ENCODE assay signal across 8 cellular contexts in genomic region chrX:37846934-37847732, GRCh38. TPM values are rescaled to one million over a fixed set of nuclear protein-coding genes. Genes with fewer than 3 reads are reported as not detected.
DNase-seq lines count a peak whose midpoint lies in the region; ATAC-seq lines count a peak whose summit lies in the region.

DYNLT3 (minus strand) TSS chrX:37847571; CDS start chrX:37847510, 61 bp downstream.

- no peaks in the 10 kb centered on the region for H3K27me3 ChIP-seq in ACC112 (ENCODE audit: insufficient read depth, low read length)
- H3K27me3 ChIP-seq in layer of hippocampus (ENCODE audit: control insufficient read depth, insufficient read depth, low read length) = no peaks in the 10 kb centered on the region

- peaks cover 8% of the 10 kb centered on the region for H3K36me3 Mint-ChIP-seq in activated CD4-positive, alpha-beta T cell treated with anti-CD3 and anti-CD28 coated beads, Interleukin-2, amount 10 ng/mL, durations not matched to agents 24 days and 14 days (ENCODE audit: low read depth)

- ATAC-seq in GM18870 (IDR thresholded peaks at IDR 0.05; ENCODE audit: unreplicated experiment) = peak; percentile 91
- ATAC-seq in HG03108 (IDR thresholded peaks at IDR 0.05; ENCODE audit: unreplicated experiment) = peak; percentile 99

- intact Hi-C loops in activated CD4-positive, alpha-beta T cell treated with anti-CD3 and anti-CD28 coated beads, Interleukin-2, amount 10 ng/mL, durations not matched to agents 24 days and 14 days (cut with micrococcal nuclease) = loop anchor here (1.0 to 5.0 kb wide), 2 partner anchors 101 to 130 kb away; no protein-coding TSS in a partner anchor

- H3K4me1 Mint-ChIP-seq in activated CD4-positive, alpha-beta T cell treated with anti-CD3 and anti-CD28 coated beads, Interleukin-2, amount 10 ng/mL, durations not matched to agents 24 days and 14 days = peaks cover 13% of the 10 kb centered on the region

- H3K4me3 ChIP-seq in ACC112 (ENCODE audit: low read depth, low read length) = peak within 1 kb of the TSS; percentile 82

- H3K27ac Mint-ChIP-seq in activated CD4-positive, alpha-beta T cell treated with anti-CD3 and anti-CD28 coated beads, Interleukin-2, amount 10 ng/mL, durations not matched to agents 24 days and 14 days = peak within 1 kb of the TSS; percentile 90

- DNase-seq in NCI-H345 treated with DMSO at 0.1 percent for 48 hours (lab: John Stamatoyannopoulos, UW; ENCODE audit: unreplicated experiment) (peak; percentile 86), cortex of kidney (lab: John Stamatoyannopoulos, UW) (peak; percentile 4)
- DNase-seq in activated CD4-positive, alpha-beta T cell treated with anti-CD3 and anti-CD28 coated beads, Interleukin-2, amount 10 ng/mL, durations not matched to agents 24 days and 14 days = peak; percentile 93
- peak; percentile 75 for DNase-seq in stimulated activated CD4-positive, alpha-beta T cell treated with anti-CD3 and anti-CD28 coated beads, Interleukin-1b, Interleukin-23, amount 100 ng/mL, for 48 hours

- H3K27ac ChIP-seq in ACC112 (ENCODE audit: low read depth, low read length) (peak within 1 kb of the TSS; percentile 55), layer of hippocampus (ENCODE audit: low read depth, low read length) (peak within 1 kb of the TSS; percentile 59)

- H3K4me3 Mint-ChIP-seq in activated CD4-positive, alpha-beta T cell treated with anti-CD3 and anti-CD28 coated beads, Interleukin-2, amount 10 ng/mL, durations not matched to agents 24 days and 14 days = peak within 1 kb of the TSS; percentile 79

- H2AFZ ChIP-seq in ACC112 (ENCODE audit: low read length, unreplicated experiment) = peak within 1 kb of the TSS; percentile 91

- H3K4me1 ChIP-seq in ACC112 (ENCODE audit: control insufficient read depth, insufficient read depth, low read length, unreplicated experiment) = peaks cover 7% of the 10 kb centered on the region

- no peaks in the 10 kb centered on the region for H3K27me3 Mint-ChIP-seq in activated CD4-positive, alpha-beta T cell treated with anti-CD3 and anti-CD28 coated beads, Interleukin-2, amount 10 ng/mL, durations not matched to agents 24 days and 14 days

- H3K36me3 ChIP-seq in ACC112 (ENCODE audit: insufficient read depth, low read length) = no peaks in the 10 kb centered on the region

- H3K9me3 Mint-ChIP-seq in activated CD4-positive, alpha-beta T cell treated with anti-CD3 and anti-CD28 coated beads, Interleukin-2, amount 10 ng/mL, durations not matched to agents 24 days and 14 days = peaks cover 6% of the 10 kb centered on the region

- H3K79me2 ChIP-seq in ACC112 (ENCODE audit: control insufficient read depth, insufficient read depth, low read length, unreplicated experiment) = no peaks in the 10 kb centered on the region

RNA-seq across cellular contexts. Expression of gene DYNLT3, which starts in this region (rescaled TPM):
- total RNA-seq in activated CD4-positive, alpha-beta T cell treated with anti-CD3 and anti-CD28 coated beads, Interleukin-2, amount 10 ng/mL, durations not matched to agents 24 days and 14 days = 13.3 and 14.5 TPM in 2 replicates

Comparison
In these comparisons a context has a peak if more than half of its experiments do, and no peak if none do; other contexts are left out.
1. Peak in every context shown above with its lines: DNase-seq, ATAC-seq, H3K4me3 ChIP-seq and H3K27ac ChIP-seq.
2. DNase-seq: peak in every context shown above with its lines; median percentile 93 in activated CD4-positive, alpha-beta T cell treated with anti-CD3 and anti-CD28 coated beads, Interleukin-2, amount 10 ng/mL, durations not matched to agents 24 days and 14 days; 86 in NCI-H345 treated with DMSO at 0.1 percent for 48 hours; 75 in stimulated activated CD4-positive, alpha-beta T cell treated with anti-CD3 and anti-CD28 coated beads, Interleukin-1b, Interleukin-23, amount 100 ng/mL, for 48 hours; 4 in cortex of kidney.